15 cellular contexts compared by ENCODE assay signal in genomic region chr12:115872212-115872611, GRCh38.
A peak's percentile ranks its signal among the peaks of the same experiment; 100 is the strongest.
DNase-seq lines count a peak whose midpoint lies in the region; ATAC-seq, FAIRE-seq and TF ChIP-seq lines count a peak whose summit lies in the region.
"Had no signal": no experiment of that assay in that cellular context is flagged by ENCODE, and none has a peak within 500 bp of the region (broad histone marks: within the 10 kb centered on the region; RNA-seq: fewer than 3 reads in every experiment).

No MANE protein-coding gene starts in this region.

- intact Hi-C loops in Calu3 (cut with micrococcal nuclease; ENCODE audit: unreplicated experiment): no loop called here

- DNase-seq in Calu3 (no peak), HT-29 (ENCODE audit: low spot score) (peak; percentile 58), SK-MEL-5 (ENCODE audit: low read depth, low spot score) (peak; percentile 35), mesothelial cell of epicardium (ENCODE audit: low spot score in 2 of 2, unreplicated experiment in 2 of 2) (no peak), occipital lobe (lab: John Stamatoyannopoulos, UW) (no peak), urothelium cell line (ENCODE audit: low spot score) (no peak), OCI-M1 (lab: John Stamatoyannopoulos, UW) (no peak)
- DNase-seq: CD8-positive, alpha-beta memory T cell; NCI-H1436; nucleus accumbens; sigmoid colon; stimulated activated CD4-positive, alpha-beta T cell treated with anti-CD3 and anti-CD28 coated beads, Interleukin-1b, Interleukin-23, amount 100 ng/mL, for 48 hours; T-helper 17 cell had no signal

- FAIRE-seq in urothelium cell line (lab: Jason Lieb, UNC): no peak

- no peak for ATAC-seq in HG02852 (IDR thresholded peaks at IDR 0.05; ENCODE audit: unreplicated experiment)
- ATAC-seq: T-helper 17 cell had no signal

- in situ Hi-C loops in SK-MEL-5 (cut with HindIII; ENCODE audit: low pct_unique_long_range_greater_than_20kb, low sequenced_read_pairs): no loop called here

- no TSS peak for BruUV-seq in Calu3 (replicated peaks; lab: Mats Ljungman, UMichigan)

- no peaks in the 10 kb centered on the region for H3K27me3 Mint-ChIP-seq in Calu3 (ENCODE audit: unreplicated experiment)
- H3K27me3 Mint-ChIP-seq in mesothelial cell of epicardium (ENCODE audit: low read depth): no peaks in the 10 kb centered on the region

- peak overlapping the region; percentile 77 for H3K27ac Mint-ChIP-seq in Calu3 (ENCODE audit: unreplicated experiment)
- H3K27ac Mint-ChIP-seq in mesothelial cell of epicardium: peak overlapping the region; percentile 62
- H3K27ac Mint-ChIP-seq: activated naive CD8-positive, alpha-beta T cell; CD8-positive, alpha-beta memory T cell; T-helper 17 cell had no signal

- no peak for TF ChIP-seq CTCF in Calu3 (IDR thresholded peaks at IDR 0.05; ENCODE audit: unreplicated experiment)
- TF ChIP-seq CTCF in mesothelial cell of epicardium (IDR thresholded peaks at IDR 0.05; ENCODE audit: unreplicated experiment): no peak

- H3K9me3 Mint-ChIP-seq in Calu3 (ENCODE audit: low read depth, unreplicated experiment) (peaks cover 6% of the 10 kb centered on the region), mesothelial cell of epicardium (peaks cover 11% of the 10 kb centered on the region)

- peaks cover 27% of the 10 kb centered on the region for H3K4me1 Mint-ChIP-seq in Calu3 (ENCODE audit: low read depth, unreplicated experiment)
- peaks cover 31% of the 10 kb centered on the region for H3K4me1 Mint-ChIP-seq in mesothelial cell of epicardium
- H3K4me1 Mint-ChIP-seq: CD8-positive, alpha-beta memory T cell; T-helper 17 cell had no signal

- H3K4me3 Mint-ChIP-seq in Calu3 (ENCODE audit: low read depth, unreplicated experiment) (no peak overlapping the region), mesothelial cell of epicardium (no peak overlapping the region)
- H3K4me3 Mint-ChIP-seq: activated naive CD8-positive, alpha-beta T cell; CD8-positive, alpha-beta memory T cell; T-helper 17 cell had no signal

- H3K36me3 Mint-ChIP-seq in Calu3 (ENCODE audit: insufficient read depth, unreplicated experiment): peaks cover 7% of the 10 kb centered on the region
- no peaks in the 10 kb centered on the region for H3K36me3 Mint-ChIP-seq in mesothelial cell of epicardium
- H3K36me3 Mint-ChIP-seq: activated naive CD8-positive, alpha-beta T cell; CD8-positive, alpha-beta memory T cell had no signal

- CTCF ChIA-PET in Calu3 (lab: Charles Lee): interaction anchor here (1.0 to 1.4 kb wide), 4 partner anchors 10 to 1892 kb away, joined by 3 to 4 read pairs (median 3); no protein-coding TSS in a partner anchor

Comparison
In these comparisons a context has a peak if more than half of its experiments do, and no peak if none do; other contexts are left out.
1. DNase-seq: peak in HT-29 (single experiment) and SK-MEL-5 (single experiment); none in Calu3 (single experiment), mesothelial cell of epicardium (0 of 2), occipital lobe (single experiment), urothelium cell line (single experiment) and OCI-M1 (single experiment).